ENCODE assay signal across 8 cellular contexts in the genomic region with DNA sequence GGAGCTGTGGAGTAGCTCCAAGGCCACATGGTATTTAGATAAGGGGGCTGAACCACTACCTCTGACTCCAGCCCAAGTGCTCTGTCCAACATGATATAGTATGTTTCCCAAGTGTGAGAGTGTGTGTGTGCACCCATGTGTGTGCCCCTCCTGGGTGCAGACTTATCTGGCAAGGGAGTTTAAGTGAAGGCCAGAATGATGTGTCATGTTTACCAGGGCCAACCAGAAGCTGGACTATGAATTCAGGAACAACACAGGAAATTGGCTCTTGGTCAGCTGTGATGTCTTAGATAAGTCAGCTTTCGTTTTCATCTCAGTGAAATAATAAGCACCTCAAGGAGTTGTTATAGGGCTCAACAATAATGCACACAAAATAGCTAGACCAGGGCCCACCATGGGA.
DNase-seq lines count a peak whose midpoint lies in the region; ATAC-seq, FAIRE-seq and TF ChIP-seq lines count a peak whose summit lies in the region.

No MANE protein-coding gene starts in this region.

- TF ChIP-seq POLR2A in GM12892 (IDR thresholded peaks at IDR 0.05; ENCODE audit: low read depth, low read length): no peak

- H3K4me1 ChIP-seq in SJSA1 (replicated peaks) (peaks cover 12% of the 10 kb centered on the region), left ventricle myocardium inferior (peaks cover 66% of the 10 kb centered on the region), thoracic aorta (ENCODE audit: control insufficient read depth in 1 of 2, low read depth in 2 of 2) (peaks cover 17 to 48% of the 10 kb centered on the region in 2 donors)

- in situ Hi-C loops in GM13976 (cut with MboI; ENCODE audit: low sequenced_read_pairs, unreplicated experiment): no loop called here

- TF ChIP-seq CTCF in left ventricle myocardium inferior (IDR thresholded peaks at IDR 0.05; ENCODE audit: borderline replicate concordance): no peak
- TF ChIP-seq CTCF in thoracic aorta (IDR thresholded peaks at IDR 0.05): no peak
- TF ChIP-seq CTCF in GM13976 (IDR thresholded peaks at IDR 0.05; ENCODE audit: borderline replicate concordance, control extremely low read depth, extremely low read depth, insufficient read depth, missing control alignments): no peak
- TF ChIP-seq CTCF in D721Med (IDR thresholded peaks at IDR 0.05; ENCODE audit: insufficient read depth, missing control alignments): no peak

- intact Hi-C loops in left ventricle myocardium inferior (cut with micrococcal nuclease): no loop called here

- no peaks in the 10 kb centered on the region for H3K36me3 ChIP-seq in SJSA1
- H3K36me3 ChIP-seq in left ventricle myocardium inferior: no peaks in the 10 kb centered on the region
- H3K36me3 ChIP-seq in thoracic aorta: no peaks in the 10 kb centered on the region

- ATAC-seq in GM21390 (IDR thresholded peaks at IDR 0.05; ENCODE audit: unreplicated experiment) (peak; percentile 53), thoracic aorta (ENCODE audit: insufficient number of reproducible peaks, low FRiP score, low read depth) (peak; percentile 66)

- H3K4me3 ChIP-seq in SJSA1 (no peak overlapping the region), left ventricle myocardium inferior (no peak overlapping the region), thoracic aorta (no peak overlapping the region)

- no peaks in the 10 kb centered on the region for H3K9me3 ChIP-seq in SJSA1 (replicated peaks)
- H3K9me3 ChIP-seq in left ventricle myocardium inferior (replicated peaks): no peaks in the 10 kb centered on the region
- no peaks in the 10 kb centered on the region for H3K9me3 ChIP-seq in thoracic aorta

- H3K27ac ChIP-seq in SJSA1 (peak overlapping the region; percentile 6; the same call in 1 of the 2 replicates), left ventricle myocardium inferior (replicated peaks) (peak overlapping the region; percentile 84), thoracic aorta (peak overlapping the region; percentile 0 to 35)

- FAIRE-seq in GM12892 (lab: Jason Lieb, UNC) (no peak), D721Med (lab: Jason Lieb, UNC) (no peak)

- H3K27me3 ChIP-seq in SJSA1 (replicated peaks) (no peaks in the 10 kb centered on the region), left ventricle myocardium inferior (ENCODE audit: low read depth) (no peaks in the 10 kb centered on the region), thoracic aorta (replicated peaks; ENCODE audit: insufficient read depth) (no peaks in the 10 kb centered on the region)

- DNase-seq in SJSA1 (ENCODE audit: low read depth in 1 of 2, low spot score in 2 of 2) (peak; percentile 50 to 51), left ventricle myocardium inferior (no peak), thoracic aorta (ENCODE audit: low spot score) (peak; percentile 32), GM13976 (ENCODE audit: low spot score) (no peak), NCI-H1436 (lab: John Stamatoyannopoulos, UW) (no peak), GM12892 (ENCODE audit: insufficient read length) (no peak), D721Med (ENCODE audit: insufficient read length, low spot score) (no peak)

Comparison
In these comparisons a context has a peak if more than half of its experiments do, and no peak if none do; other contexts are left out.
1. DNase-seq: peak in SJSA1 (2 of 2) and thoracic aorta (single experiment); none in left ventricle myocardium inferior (single experiment), GM13976 (single experiment), NCI-H1436 (single experiment), GM12892 (single experiment) and D721Med (single experiment).
2. H3K27ac ChIP-seq: peak in every context shown above with its lines; median percentile 84 in left ventricle myocardium inferior; 18 in thoracic aorta; 6 in SJSA1.